In the genomic region with DNA sequence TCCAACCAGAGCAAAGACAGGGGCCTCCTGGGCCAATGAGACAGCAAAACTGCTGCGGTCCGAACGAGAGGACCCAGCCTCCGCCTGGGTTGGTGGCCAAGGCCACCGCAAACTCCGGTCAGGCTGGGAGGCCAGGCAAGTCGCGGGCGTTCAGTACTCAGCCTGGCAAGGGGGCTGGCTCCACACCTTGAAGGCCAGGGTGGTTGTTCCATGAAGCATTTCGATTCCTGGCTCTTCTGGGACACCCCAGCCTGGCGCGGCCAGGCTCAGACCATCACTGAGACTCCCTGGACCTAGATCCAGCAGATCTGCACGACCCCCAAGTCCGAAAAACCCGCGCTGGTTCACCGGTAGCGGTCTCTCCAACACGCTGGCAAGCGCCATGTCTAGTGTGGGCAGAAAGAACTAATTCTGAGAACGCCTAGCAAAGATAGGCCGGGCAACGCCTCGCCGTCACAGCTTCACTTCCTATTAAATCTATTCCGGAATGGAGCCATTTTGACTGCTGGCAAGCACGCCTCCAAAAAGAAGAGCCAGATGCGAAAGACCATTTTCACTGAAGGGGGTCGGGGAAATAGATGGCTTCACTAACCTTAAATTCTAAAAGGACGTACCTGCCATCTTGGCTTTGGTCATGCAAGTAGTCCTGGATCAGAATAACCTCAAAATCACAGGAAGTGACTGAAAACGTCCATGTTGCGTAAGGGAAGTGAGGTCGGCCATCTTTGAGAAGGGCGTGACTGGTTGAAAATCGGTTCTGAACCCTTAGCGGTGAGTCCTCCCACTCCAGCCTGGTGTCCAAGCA, we compare ENCODE assay signal across 8 cellular contexts. TPM values are rescaled to one million over a fixed set of nuclear protein-coding genes. Genes with fewer than 3 reads are reported as not detected.
DNase-seq lines count a peak whose midpoint lies in the region; ATAC-seq and TF ChIP-seq lines count a peak whose summit lies in the region.

A gene (minus strand): TSS at position 403 of the 805 bp plus-strand sequence. CDS start 19 bp downstream, at position 384.

- WGBS in GM23248 (ENCODE audit: low coverage in 1 of 2, low lambda C conversion rate in 2 of 2, missing lambda C conversion rate in 2 of 2), 2 experiments: 0 to 2% methylated on average over 36 of the region's 36 CpGs
- WGBS in testis, 2 donors: 0 to 1% methylated on average over 16 to 36 of the region's 36 CpGs

- in situ Hi-C loops in GM23248 (cut with MboI): no loop called here

- H2AFZ ChIP-seq in GM23248: peak within 1 kb of the TSS; percentile 93
- peak within 1 kb of the TSS; percentile 98 for H2AFZ ChIP-seq in Loucy (ENCODE audit: low read length)

- peak; percentile 94 for ATAC-seq in foreskin keratinocyte

- no peaks in the 10 kb centered on the region for H3F3A ChIP-seq in DOHH2 (ENCODE audit: control insufficient read depth, insufficient read depth)
- no peaks in the 10 kb centered on the region for H3F3A ChIP-seq in GM23248 (ENCODE audit: insufficient read depth)
- no peaks in the 10 kb centered on the region for H3F3A ChIP-seq in Loucy (ENCODE audit: low read depth)

- H3K4me1 ChIP-seq in DOHH2 (ENCODE audit: control insufficient read depth, low read length): peaks cover 19% of the 10 kb centered on the region
- H3K4me1 ChIP-seq in GM23248 (ENCODE audit: insufficient read depth): peaks cover 15% of the 10 kb centered on the region
- peaks cover 18% of the 10 kb centered on the region for H3K4me1 ChIP-seq in Loucy (ENCODE audit: insufficient read depth, low read length, poor library complexity, severe bottlenecking)
- peaks cover 5% of the 10 kb centered on the region for H3K4me1 ChIP-seq in foreskin keratinocyte
- H3K4me1 ChIP-seq in testis: peaks cover 7% of the 10 kb centered on the region

- TF ChIP-seq POLR2A in testis (IDR thresholded peaks at IDR 0.05): no peak

- TF ChIP-seq CTCF in DOHH2 (IDR thresholded peaks at IDR 0.05; ENCODE audit: low read depth, low read length, poor library complexity, severe bottlenecking) (peak; percentile 19), Loucy (conservative IDR thresholded peaks at IDR 0.05; ENCODE audit: low read length) (no peak), foreskin keratinocyte (conservative IDR thresholded peaks at IDR 0.05) (no peak), testis (IDR thresholded peaks at IDR 0.05) (peak in 2 of 3 experiments; percentile 18 to 20)

- H3K79me2 ChIP-seq in DOHH2 (ENCODE audit: control insufficient read depth, low read length) (peaks cover 41% of the 10 kb centered on the region), GM23248 (ENCODE audit: insufficient read depth) (peaks cover 47% of the 10 kb centered on the region), Loucy (ENCODE audit: insufficient read depth, low read length) (peaks cover 34% of the 10 kb centered on the region)

- H3K36me3 ChIP-seq in DOHH2 (ENCODE audit: control insufficient read depth, low read length) (peaks cover 36% of the 10 kb centered on the region), GM23248 (ENCODE audit: low read depth) (peaks cover 26% of the 10 kb centered on the region), Loucy (ENCODE audit: insufficient read depth, low read length) (peaks cover 5% of the 10 kb centered on the region; the same call in 1 of the 2 replicates), testis (ENCODE audit: low read depth, missing control alignments) (no peaks in the 10 kb centered on the region)

- H3K9me2 ChIP-seq in DOHH2 (replicated peaks; ENCODE audit: control insufficient read depth, low read length): no peaks in the 10 kb centered on the region
- no peaks in the 10 kb centered on the region for H3K9me2 ChIP-seq in GM23248 (ENCODE audit: insufficient read depth)
- H3K9me2 ChIP-seq in Loucy (replicated peaks; ENCODE audit: low read depth, low read length): no peaks in the 10 kb centered on the region

- H3K9me3 ChIP-seq in DOHH2 (ENCODE audit: control insufficient read depth, insufficient read depth, low read length) (no peaks in the 10 kb centered on the region), GM23248 (ENCODE audit: low read depth) (no peaks in the 10 kb centered on the region), Loucy (ENCODE audit: insufficient read depth, low read depth, low read length) (no peaks in the 10 kb centered on the region), testis (no peaks in the 10 kb centered on the region)

- H4K20me1 ChIP-seq in DOHH2 (ENCODE audit: control insufficient read depth, insufficient read depth, low read depth, low read length) (no peaks in the 10 kb centered on the region), GM23248 (ENCODE audit: insufficient read depth) (no peaks in the 10 kb centered on the region), Loucy (ENCODE audit: insufficient read depth, low read length, poor library complexity, severe bottlenecking) (peaks cover 7% of the 10 kb centered on the region)

- H3K27me3 ChIP-seq in DOHH2 (ENCODE audit: control insufficient read depth, low read length) (no peaks in the 10 kb centered on the region), GM23248 (replicated peaks; ENCODE audit: insufficient read depth) (no peaks in the 10 kb centered on the region), Loucy (ENCODE audit: insufficient read depth, low read length, poor library complexity, severe bottlenecking) (no peaks in the 10 kb centered on the region), foreskin keratinocyte (no peaks in the 10 kb centered on the region), testis (no peaks in the 10 kb centered on the region)

- peak within 1 kb of the TSS; percentile 90 for H3K4me3 ChIP-seq in DOHH2 (ENCODE audit: low read length)
- peak within 1 kb of the TSS; percentile 96 for H3K4me3 ChIP-seq in GM23248
- H3K4me3 ChIP-seq in Loucy (ENCODE audit: low read length, poor library complexity, severe bottlenecking): peak within 1 kb of the TSS; percentile 97
- peak within 1 kb of the TSS; percentile 71 to 97 for H3K4me3 ChIP-seq in testis

- intact Hi-C loops in testis (cut with DNase I; ENCODE audit: low total_unique reads): no loop called here

- DNase-seq in GM23248 (peak; percentile 98), activated T-helper 1 cell treated with Interleukin-2 at 50 U/mL for 16 hours (ENCODE audit: low read depth) (peak; percentile 73), foreskin keratinocyte (peak; percentile 93 to 97), non-pigmented ciliary epithelial cell (ENCODE audit: low read depth) (peak; percentile 92), testis (peak; percentile 97)
- no peak for DNase-seq in stimulated activated naive CD4-positive, alpha-beta T cell treated with Interleukin-2 at 50 U/mL for 16 hours (lab: John Stamatoyannopoulos, UW)

- H3K9ac ChIP-seq in GM23248 (peak within 1 kb of the TSS; percentile 99), Loucy (ENCODE audit: low read depth, low read length, poor library complexity, severe bottlenecking) (peak within 1 kb of the TSS; percentile 95)

- H3K4me2 ChIP-seq in DOHH2 (ENCODE audit: low read length) (peak within 1 kb of the TSS; percentile 71), GM23248 (ENCODE audit: unreplicated experiment) (peak within 1 kb of the TSS; percentile 88), Loucy (ENCODE audit: low read depth, low read length, poor library complexity, severe bottlenecking) (peak within 1 kb of the TSS; percentile 95)

- H3K27ac ChIP-seq in DOHH2 (ENCODE audit: low read depth, low read length) (peak within 1 kb of the TSS; percentile 76), GM23248 (peak within 1 kb of the TSS; percentile 95), foreskin keratinocyte (peak within 1 kb of the TSS; percentile 93), testis (peak within 1 kb of the TSS; percentile 94 to 95)

RNA-seq across cellular contexts. Expression of the gene that starts here (rescaled TPM):
- total RNA-seq in GM23248 (2014; rRNA removed; shearing (Covaris generic)): 217 and 263 TPM in 2 replicates
- polyA plus RNA-seq in GM23248 (2016; fragmentation: Nextera tagmentation; extraction: Ambion mirVana) (274 and 277 TPM in 2 replicates), foreskin keratinocyte (262 and 290 TPM in 2 replicates), testis (ENCODE audit: insufficient read depth, low read depth, low replicate concordance) (145 TPM)
- total RNA-seq in foreskin keratinocyte (184 and 230 TPM in 2 replicates), testis (100 to 1,000 TPM in 1 of 2 donors, 10 to 100 TPM in 1; 97.2 to 123 TPM)

Comparison
In these comparisons a context has a peak if more than half of its experiments do, and no peak if none do; other contexts are left out.
1. CTCF ChIP-seq: peak in DOHH2 (single experiment) and testis (2 of 3); none in Loucy (single experiment) and foreskin keratinocyte (single experiment).
2. Peak in every context shown above with its lines, with median percentiles within 50 percentile points of each other: H3K27ac ChIP-seq, H3K4me2 ChIP-seq and H3K4me3 ChIP-seq.